ENCODE assay signal across 8 cellular contexts in genomic region chr9:35161713-35162604, GRCh38. TPM values are rescaled to one million over a fixed set of nuclear protein-coding genes. Genes with fewer than 3 reads are reported as not detected.
DNase-seq lines count a peak whose midpoint lies in the region; ATAC-seq, FAIRE-seq and TF ChIP-seq lines count a peak whose summit lies in the region.

Gene UNC13B (plus strand): TSS chr9:35162009. CDS start chr9:35162284, 275 bp downstream.

- H3K9me3 ChIP-seq in NT2/D1 (ENCODE audit: insufficient read depth, low read length), result peaks cover 10% of the 10 kb centered on the region; the same call in 1 of the 2 replicates
- H3K9me3 ChIP-seq in endothelial cell of umbilical vein (replicated peaks; ENCODE audit: control insufficient read depth, insufficient read depth, low read length), result no peaks in the 10 kb centered on the region
- H3K9me3 ChIP-seq in mesodermal cell (ENCODE audit: control insufficient read depth, low read length), result no peaks in the 10 kb centered on the region

- peak within 1 kb of the TSS; percentile 94 for H3K4me3 ChIP-seq in NT2/D1 (ENCODE audit: insufficient read length, low read depth)
- H3K4me3 ChIP-seq in endothelial cell of umbilical vein (replicated peaks in 1 of 3; ENCODE audit: insufficient read depth in 1 of 3, low read depth in 1 of 3, low read length in 3 of 3), result peak within 1 kb of the TSS; percentile 86 to 95 (median 94)
- peak within 1 kb of the TSS; percentile 77 for H3K4me3 ChIP-seq in mesodermal cell (ENCODE audit: extremely low read depth, insufficient read depth, low read length, poor library complexity, severe bottlenecking)

- H3K79me2 ChIP-seq in endothelial cell of umbilical vein (ENCODE audit: control insufficient read depth, insufficient read depth, low read length), result peaks cover 32% of the 10 kb centered on the region

- H3K9me1 ChIP-seq in endothelial cell of umbilical vein (replicated peaks; ENCODE audit: control insufficient read depth, extremely low read depth, insufficient read depth, low read length), result peaks cover 2% of the 10 kb centered on the region

- intact Hi-C loops in endothelial cell of umbilical vein (cut with micrococcal nuclease), result loop anchor here (1.0 to 10.0 kb wide), 4 partner anchors 46 to 173 kb away; no protein-coding TSS in a partner anchor

- peak; percentile 84 for FAIRE-seq in endothelial cell of umbilical vein (lab: Jason Lieb, UNC)

- H3K4me1 ChIP-seq in NT2/D1 (ENCODE audit: insufficient read depth, insufficient read length) (no peaks in the 10 kb centered on the region), endothelial cell of umbilical vein (ENCODE audit: control insufficient read depth, extremely low read depth, insufficient read depth, low read length) (peaks cover 34% of the 10 kb centered on the region), mesodermal cell (ENCODE audit: control insufficient read depth, insufficient read depth, low read length, poor library complexity, severe bottlenecking) (peaks cover 3% of the 10 kb centered on the region)

- dilution Hi-C loops in endothelial cell of umbilical vein (cut with MboI; ENCODE audit: extremely low pct_ligation_motif_present, low sequenced_read_pairs), result no loop called here

- DNase-seq in AG09319 (ENCODE audit: extremely low read depth, low read depth), result peak; percentile 87
- DNase-seq in HS-27A (ENCODE audit: low read depth), result peak; percentile 83
- DNase-seq in NT2/D1 (ENCODE audit: low read depth, low spot score), result peak; percentile 94
- peak; percentile 68 for DNase-seq in activated T-cell treated with anti-CD3 and anti-CD28 coated beads for 24 hours (ENCODE audit: low read depth)
- peak; percentile 96 for DNase-seq in endothelial cell of umbilical vein (ENCODE audit: low read depth, low spot score)
- DNase-seq in stimulated activated CD8-positive, alpha-beta memory T cell treated with anti-CD3 and anti-CD28 coated beads, Interleukin-15, amount 100 ng/mL, for 1 hour (ENCODE audit: low read depth), result peak; percentile 41

- CTCF ChIA-PET in endothelial cell of umbilical vein (lab: Charles Lee), result interaction anchor here (0.8 to 3.1 kb wide), 16 partner anchors 12 to 442 kb away, joined by 3 to 39 read pairs (median 6); partner anchors contain the start of genes ATOSB and PIGO

- H3K9ac ChIP-seq in NT2/D1 (ENCODE audit: insufficient read length, low read depth) (peak within 1 kb of the TSS; percentile 94), endothelial cell of umbilical vein (replicated peaks; ENCODE audit: extremely low read depth, insufficient read depth, low read length) (peak within 1 kb of the TSS; percentile 85)

- WGBS in mesodermal cell (ENCODE audit: insufficient coverage in 2 of 2), 2 experiments, result 0 to 1% methylated on average over 32 to 62 of the region's 70 CpGs

- POLR2A ChIA-PET in endothelial cell of umbilical vein (lab: Charles Lee), result interaction anchor here (0.6 to 1.5 kb wide), 5 partner anchors 21 to 97 kb away, joined by 3 to 7 read pairs (median 3); partner anchors contain the start of gene ATOSB

- no peaks in the 10 kb centered on the region for H4K20me1 ChIP-seq in endothelial cell of umbilical vein (replicated peaks; ENCODE audit: control insufficient read depth, extremely low read depth, insufficient read depth, low read length)

- peak; percentile 96 for TF ChIP-seq POLR2A in endothelial cell of umbilical vein (IDR thresholded peaks at IDR 0.05; ENCODE audit: low read depth, low read length)

- TF ChIP-seq CTCF in AG09319 (IDR thresholded peaks at IDR 0.05; ENCODE audit: low read depth, low read length) (peak; percentile 27; the same call in 1 of the 2 replicates), endothelial cell of umbilical vein (IDR thresholded peaks at IDR 0.05; ENCODE audit: extremely low read depth in 1 of 2, insufficient read depth in 1 of 2, low read depth in 1 of 2, low read length in 2 of 2) (no peak)

- peak within 1 kb of the TSS; percentile 70 for H3K27ac ChIP-seq in endothelial cell of umbilical vein (ENCODE audit: insufficient read depth, low read depth, low read length)
- peak within 1 kb of the TSS; percentile 73 for H3K27ac ChIP-seq in mesodermal cell (ENCODE audit: low read depth, low read length, severe bottlenecking)

- H3K36me3 ChIP-seq in NT2/D1 (ENCODE audit: insufficient read depth, insufficient read length, low read length), result no peaks in the 10 kb centered on the region
- H3K36me3 ChIP-seq in endothelial cell of umbilical vein (ENCODE audit: control insufficient read depth in 2 of 2, extremely low read depth in 1 of 2, insufficient read depth in 2 of 2, low read length in 2 of 2), result no peaks in the 10 kb centered on the region
- no peaks in the 10 kb centered on the region for H3K36me3 ChIP-seq in mesodermal cell (ENCODE audit: control insufficient read depth, insufficient read depth, low read length)

- H3K27me3 ChIP-seq in NT2/D1 (ENCODE audit: insufficient read depth, insufficient read length) (peaks cover 5% of the 10 kb centered on the region), endothelial cell of umbilical vein (ENCODE audit: control insufficient read depth in 2 of 2, insufficient read depth in 2 of 2, low read length in 2 of 2) (no peaks in the 10 kb centered on the region)

- H2AFZ ChIP-seq in endothelial cell of umbilical vein (ENCODE audit: low read depth, low read length), result peak within 1 kb of the TSS; percentile 95

- no TSS peak for BruUV-seq in endothelial cell of umbilical vein (replicated peaks; lab: Mats Ljungman, UMichigan)

- peak within 1 kb of the TSS; percentile 94 for H3K4me2 ChIP-seq in endothelial cell of umbilical vein (ENCODE audit: insufficient read depth, low read length)

- ATAC-seq in GM19328 (IDR thresholded peaks at IDR 0.05; ENCODE audit: unreplicated experiment), result peak; percentile 53

TF ChIP-seq in endothelial cell of umbilical vein, 7 proteins besides CTCF, POLR2A, EP300 and RAD21:
- TF ChIP-seq FOS (IDR thresholded peaks at IDR 0.05; ENCODE audit: borderline replicate concordance, insufficient read depth, low read length), result no peak
- peak; percentile 86 for TF ChIP-seq POLR2AphosphoS5 (IDR thresholded peaks at IDR 0.05; ENCODE audit: insufficient read depth, low read depth, low read length)
- no peak for TF ChIP-seq MAX (IDR thresholded peaks at IDR 0.05; ENCODE audit: insufficient read depth, insufficient read length)

RNA-seq across cellular contexts. Expression of gene UNC13B, which starts in this region (rescaled TPM):
- total RNA-seq in endothelial cell of umbilical vein, result 44.2 and 46.2 TPM in 2 replicates
- 27.3 and 30.1 TPM in 2 replicates for polyA plus RNA-seq in endothelial cell of umbilical vein
- polyA plus RNA-seq in endothelial cell of umbilical vein (2011; cell fraction: cytosol; rRNA removed), result 28.1 and 31.0 TPM in 2 replicates
- 94.9 and 99.0 TPM in 2 replicates for polyA plus RNA-seq in endothelial cell of umbilical vein (2011; cell fraction: nucleus; rRNA removed)
- 31.9 and 37.7 TPM in 2 replicates for polyA plus RNA-seq in endothelial cell of umbilical vein (2012)
- polyA minus RNA-seq in endothelial cell of umbilical vein, result 81.9 and 82.7 TPM in 2 replicates
- polyA minus RNA-seq in endothelial cell of umbilical vein (2011; cell fraction: cytosol; rRNA and poly(A)+ RNA removed), result 17.8 TPM
- polyA minus RNA-seq in endothelial cell of umbilical vein (2011; cell fraction: nucleus; rRNA and poly(A)+ RNA removed), result 44.1 and 58.2 TPM in 2 replicates
- polyA plus RNA-seq in mesodermal cell (2013, experiment 1 of 2), result 16.2 TPM
- polyA plus RNA-seq in mesodermal cell (2013, experiment 2 of 2), result 15.9 TPM

Comparison
In these comparisons a context has a peak if more than half of its experiments do, and no peak if none do; other contexts are left out.
1. Peak in every context shown above with its lines: DNase-seq, ATAC-seq, H3K4me3 ChIP-seq and H3K27ac ChIP-seq.
2. DNase-seq: peak in every context shown above with its lines; median percentile 96 in endothelial cell of umbilical vein; 94 in NT2/D1; 87 in AG09319; 83 in HS-27A; 68 in activated T-cell treated with anti-CD3 and anti-CD28 coated beads for 24 hours; 41 in stimulated activated CD8-positive, alpha-beta memory T cell treated with anti-CD3 and anti-CD28 coated beads, Interleukin-15, amount 100 ng/mL, for 1 hour.